ENCODE assay signal across 8 cellular contexts in genomic region chr21:43717967-43718871, GRCh38. TPM values are rescaled to one million over a fixed set of nuclear protein-coding genes. Genes with fewer than 3 reads are reported as not detected.
A peak's percentile ranks its signal among the peaks of the same experiment; 100 is the strongest.
DNase-seq lines count a peak whose midpoint lies in the region; ATAC-seq, FAIRE-seq and TF ChIP-seq lines count a peak whose summit lies in the region.

No MANE protein-coding gene starts in this region.

- WGBS in esophagus squamous epithelium, 2 donors = 60 to 74% methylated on average over 15 to 17 of the region's 70 CpGs

- H3K4me1 Mint-ChIP-seq in CD4-positive, alpha-beta memory T cell = peaks cover 10 to 35% (median 24%) of the 10 kb centered on the region in 4 donors

- H3K36me3 ChIP-seq in CD4-positive, alpha-beta memory T cell (ENCODE audit: insufficient read depth, low read length) = no peaks in the 10 kb centered on the region
- peaks cover 3% of the 10 kb centered on the region; the same call in 1 of the 2 replicates for H3K36me3 ChIP-seq in Panc1 (ENCODE audit: control insufficient read depth, insufficient read depth, low read length)
- H3K36me3 ChIP-seq in esophagus squamous epithelium = peaks cover 0 to 2% (median 0%) of the 10 kb centered on the region in 3 donors
- H3K36me3 ChIP-seq in neutrophil = no peaks in the 10 kb centered on the region

- CTCF ChIA-PET in CD4-positive, alpha-beta memory T cell (lab: Charles Lee; ENCODE audit: partially characterized antibody) = no interaction called here
- CTCF ChIA-PET in Panc1 (lab: Charles Lee) = no interaction called here

- POLR2A ChIA-PET in CD4-positive, alpha-beta memory T cell (lab: Charles Lee; ENCODE audit: partially characterized antibody) = interaction anchor here (4.1 kb wide), 1 partner anchor 10 kb away, joined by 42 read pairs; no protein-coding TSS in a partner anchor
- POLR2A ChIA-PET in Panc1 (lab: Charles Lee) = no interaction called here

- TF ChIP-seq POLR2A in esophagus squamous epithelium (IDR thresholded peaks at IDR 0.05) (no peak), H54 (IDR thresholded peaks at IDR 0.05; ENCODE audit: low read depth, low read length) (no peak)

- TF ChIP-seq CTCF in Panc1 (IDR thresholded peaks at IDR 0.05) (no peak), esophagus squamous epithelium (IDR thresholded peaks at IDR 0.05) (no peak), neutrophil (IDR thresholded peaks at IDR 0.05) (no peak)

- no peak for DNase-seq in CD4-positive, alpha-beta memory T cell
- DNase-seq in Panc1 (ENCODE audit: low read depth, low spot score) (no peak), esophagus squamous epithelium (lab: John Stamatoyannopoulos, UW) (no peak), superior temporal gyrus (ENCODE audit: extremely low spot score) (no peak), H54 (ENCODE audit: insufficient read length, low spot score) (no peak)

- no peaks in the 10 kb centered on the region for H3K9me3 ChIP-seq in CD4-positive, alpha-beta memory T cell (ENCODE audit: control insufficient read depth in 1 of 2, low read length in 2 of 2)
- H3K9me3 ChIP-seq in Panc1 (ENCODE audit: control insufficient read depth, insufficient read depth, low read depth, low read length) = no peaks in the 10 kb centered on the region
- no peaks in the 10 kb centered on the region for H3K9me3 ChIP-seq in esophagus squamous epithelium
- no peaks in the 10 kb centered on the region for H3K9me3 ChIP-seq in neutrophil

- H3K27me3 Mint-ChIP-seq in CD4-positive, alpha-beta memory T cell = no peaks in the 10 kb centered on the region

- no peaks in the 10 kb centered on the region for H3K9me3 Mint-ChIP-seq in CD4-positive, alpha-beta memory T cell

- peaks cover 28% of the 10 kb centered on the region for H3K4me1 ChIP-seq in CD4-positive, alpha-beta memory T cell (ENCODE audit: insufficient read depth, low read length)
- H3K4me1 ChIP-seq in Panc1 (ENCODE audit: control insufficient read depth, insufficient read depth, low read length) = peaks cover 23% of the 10 kb centered on the region
- peaks cover 32 to 50% (median 33%) of the 10 kb centered on the region in 3 donors for H3K4me1 ChIP-seq in esophagus squamous epithelium
- peaks cover 42 to 48% of the 10 kb centered on the region in 2 experiments for H3K4me1 ChIP-seq in neutrophil (ENCODE audit: control insufficient read depth in 1 of 2, insufficient read depth in 1 of 2, low read depth in 1 of 2, low read length in 1 of 2)

- no TSS peak for BruUV-seq in Panc1 (replicated peaks; lab: Mats Ljungman, UMichigan)

- peak; percentile 18 for ATAC-seq in Panc1
- ATAC-seq in HG03139 (IDR thresholded peaks at IDR 0.05; ENCODE audit: unreplicated experiment) = no peak
- no peak for ATAC-seq in HG02610 (IDR thresholded peaks at IDR 0.05; ENCODE audit: unreplicated experiment)

- peaks cover 0 to 2% of the 10 kb centered on the region in 2 donors for H3K36me3 Mint-ChIP-seq in CD4-positive, alpha-beta memory T cell

- H3K27me3 ChIP-seq in CD4-positive, alpha-beta memory T cell (ENCODE audit: insufficient read depth, low read length) = no peaks in the 10 kb centered on the region
- H3K27me3 ChIP-seq in Panc1 (ENCODE audit: control insufficient read depth, insufficient read depth, low read length) (no peaks in the 10 kb centered on the region), esophagus squamous epithelium (no peaks in the 10 kb centered on the region), neutrophil (peaks cover 13% of the 10 kb centered on the region)

- intact Hi-C loops in CD4-positive, alpha-beta memory T cell (cut with micrococcal nuclease) = loop anchor here (1.0 to 5.0 kb wide), 2 partner anchors 59 kb away; partner anchors contain the start of genes CSTB, HSF2BP and RRP1B
- intact Hi-C loops in Panc1 (cut with micrococcal nuclease; ENCODE audit: unreplicated experiment) = no loop called here
- intact Hi-C loops in esophagus squamous epithelium (cut with DNase I) = no loop called here

- peak overlapping the region; percentile 47 to 91 (median 87) for H3K27ac Mint-ChIP-seq in CD4-positive, alpha-beta memory T cell

- in situ Hi-C loops in Panc1 (cut with HindIII; ENCODE audit: low pct_unique_long_range_greater_than_20kb, low sequenced_read_pairs) = no loop called here

- H3K27ac ChIP-seq in CD4-positive, alpha-beta memory T cell (ENCODE audit: low read depth, low read length) = peak overlapping the region; percentile 75
- H3K27ac ChIP-seq in Panc1 (ENCODE audit: low read length) = peak overlapping the region; percentile 65
- peak overlapping the region; percentile 74 to 96 (median 94) for H3K27ac ChIP-seq in esophagus squamous epithelium
- peak overlapping the region; percentile 92 for H3K27ac ChIP-seq in neutrophil

- no peak for FAIRE-seq in H54 (lab: Jason Lieb, UNC)

- peak overlapping the region; percentile 17 to 62 for H3K4me3 ChIP-seq in CD4-positive, alpha-beta memory T cell (ENCODE audit: low read length in 2 of 2)
- H3K4me3 ChIP-seq in Panc1 (ENCODE audit: low read depth in 2 of 2, low read length in 2 of 2) (peak overlapping the region; percentile 47 to 75), esophagus squamous epithelium (peak overlapping the region; percentile 69 to 96 (median 90)), neutrophil (ENCODE audit: low read depth in 1 of 2, low read length in 1 of 2) (peak overlapping the region; percentile 84 to 94)

- peak overlapping the region; percentile 78 to 90 (median 84) for H3K4me3 Mint-ChIP-seq in CD4-positive, alpha-beta memory T cell

RNA-seq across cellular contexts. Expression of gene PDXK, which starts 0.7 kb away (rescaled TPM):
- total RNA-seq in CD4-positive, alpha-beta memory T cell = 10 to 100 TPM; 90.8 to 94.3 TPM
- 10 to 100 TPM; 37.5 to 64.1 TPM for polyA plus RNA-seq in CD4-positive, alpha-beta memory T cell
- total RNA-seq in Panc1 (2021; ENCODE audit: unreplicated experiment) (184 TPM), esophagus squamous epithelium (100 to 1,000 TPM in 2 of 4 donors, 10 to 100 TPM in 2; 42.9 to 114 (median 82.0) TPM)
- polyA plus RNA-seq in Panc1 (2012; ENCODE audit: insufficient read length) = 125 TPM

RNA-seq across cellular contexts. Expression of gene CSTB, which starts 57.9 kb away (rescaled TPM):
- total RNA-seq in CD4-positive, alpha-beta memory T cell = 10 to 100 TPM; 46.0 to 48.8 TPM
- 10 to 100 TPM; 68.4 to 97.0 TPM for polyA plus RNA-seq in CD4-positive, alpha-beta memory T cell
- total RNA-seq in Panc1 (2021; ENCODE audit: unreplicated experiment) = 72.5 TPM
- 127 TPM for polyA plus RNA-seq in Panc1 (2012; ENCODE audit: insufficient read length)
- 100 to 1,000 TPM; 375 to 700 (median 481) TPM for total RNA-seq in esophagus squamous epithelium

RNA-seq across cellular contexts. Expression of gene RRP1B, which starts 58.9 kb away (rescaled TPM):
- total RNA-seq in CD4-positive, alpha-beta memory T cell = 10 to 100 TPM; 39.9 to 40.5 TPM
- 10 to 100 TPM; 19.8 to 38.0 TPM for polyA plus RNA-seq in CD4-positive, alpha-beta memory T cell
- total RNA-seq in Panc1 (2021; ENCODE audit: unreplicated experiment) (30.7 TPM), esophagus squamous epithelium (10 to 100 TPM; 13.3 to 23.4 (median 22.5) TPM)
- 13.6 TPM for polyA plus RNA-seq in Panc1 (2012; ENCODE audit: insufficient read length)

RNA-seq across cellular contexts. Expression of gene HSF2BP, which starts 58.9 kb away (rescaled TPM):
- under 1 TPM; 0.39 to 0.70 TPM for total RNA-seq in CD4-positive, alpha-beta memory T cell
- polyA plus RNA-seq in CD4-positive, alpha-beta memory T cell = under 1 TPM in 1 of 2 donors, not detected in 1; 0.67 TPM
- total RNA-seq in Panc1 (2021; ENCODE audit: unreplicated experiment) (4.2 TPM), esophagus squamous epithelium (1 to 10 TPM in 1 of 4 donors, under 1 TPM in 2, not detected in 1; 0.35 to 1.1 (median 0.76) TPM)
- polyA plus RNA-seq in Panc1 (2012; ENCODE audit: insufficient read length) = 3.5 TPM

Comparison
In these comparisons a context has a peak if more than half of its experiments do, and no peak if none do; other contexts are left out.
1. H3K4me3 ChIP-seq: peak in every context shown above with its lines; median percentile 90 in esophagus squamous epithelium; 89 in neutrophil; 61 in Panc1; 40 in CD4-positive, alpha-beta memory T cell.